ENCODE assay signal across 10 cellular contexts in the genomic region with DNA sequence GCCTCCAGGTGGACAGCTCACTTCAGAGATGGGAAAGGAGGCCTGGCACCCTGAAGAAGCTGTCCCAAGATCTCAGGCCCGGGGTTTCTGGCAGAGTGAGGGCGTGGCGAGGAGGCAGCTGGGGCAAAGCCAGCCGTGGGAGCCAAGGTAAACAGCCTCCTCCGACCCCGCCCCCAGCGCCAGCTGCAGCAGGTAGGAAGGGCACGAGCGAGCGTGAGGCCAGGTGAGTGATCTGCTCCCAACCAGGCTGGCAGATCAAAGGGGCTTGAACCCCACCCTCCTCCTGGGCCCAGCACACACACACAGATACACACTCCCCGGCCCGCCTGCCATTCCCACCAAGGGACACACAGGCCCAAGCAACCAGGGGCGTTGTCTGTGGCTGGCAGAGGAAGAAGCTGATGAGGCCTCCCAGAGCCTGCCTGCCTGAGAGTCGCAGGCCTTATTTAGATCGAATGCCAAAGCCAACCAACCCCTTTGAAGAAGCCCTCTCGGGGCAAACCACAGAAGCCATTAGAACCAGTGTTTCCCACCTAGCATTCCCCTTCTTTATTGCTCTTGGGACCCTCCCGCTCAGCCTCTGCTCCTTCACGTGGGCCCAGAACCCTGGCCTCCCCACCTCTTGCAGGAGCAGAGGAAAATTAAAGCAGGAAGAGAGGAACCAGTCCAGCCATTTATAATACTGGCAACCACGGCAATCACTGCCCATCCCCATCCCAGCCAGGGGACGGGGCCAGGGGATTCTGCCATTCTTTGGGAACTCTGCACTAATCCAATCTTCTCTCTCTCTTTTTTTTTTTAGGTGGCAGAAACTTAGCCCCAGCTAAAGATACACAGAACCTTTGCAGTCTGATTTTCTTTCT. TPM values are rescaled to one million over a fixed set of nuclear protein-coding genes. Genes with fewer than 3 reads are reported as not detected.
DNase-seq lines count a peak whose midpoint lies in the region; ATAC-seq and TF ChIP-seq lines count a peak whose summit lies in the region.
"Had no signal": no experiment of that assay in that cellular context is flagged by ENCODE, and none has a peak within 500 bp of the region (broad histone marks: within the 10 kb centered on the region; RNA-seq: fewer than 3 reads in every experiment).

No MANE protein-coding gene starts in this region.

- intact Hi-C loops in colonic mucosa (cut with DNase I) = loop anchor here (10.0 kb wide), 1 partner anchor 65 kb away; no protein-coding TSS in a partner anchor

- DNase-seq in DMS153 (lab: John Stamatoyannopoulos, UW) (peak; percentile 75), NCI-H345 treated with DMSO at 0.1 percent for 48 hours (lab: John Stamatoyannopoulos, UW; ENCODE audit: unreplicated experiment) (peak; percentile 42), colonic mucosa (peak; percentile 92), GDM1 (lab: John Stamatoyannopoulos, UW) (no peak)
- DNase-seq: NCI-H1694; stimulated activated CD4-positive, alpha-beta T cell treated with anti-CD3 and anti-CD28 coated beads, Interleukin-2, amount 100 ng/mL, for 48 hours had no signal

- no peaks in the 10 kb centered on the region for H3K36me3 ChIP-seq in colonic mucosa

- H3K4me1 Mint-ChIP-seq in nephron = peaks cover 59% of the 10 kb centered on the region

- TF ChIP-seq CTCF in colonic mucosa (IDR thresholded peaks at IDR 0.05) (no peak), nephron (IDR thresholded peaks at IDR 0.05; ENCODE audit: unreplicated experiment in 3 of 3) (no peak)

- peak overlapping the region; percentile 43 to 76 for H3K9ac ChIP-seq in colonic mucosa (ENCODE audit: low read depth in 2 of 2, low read length in 2 of 2)

- peaks cover 33% of the 10 kb centered on the region for H3K4me1 ChIP-seq in colonic mucosa

- no peak for ATAC-seq in GM19463 (IDR thresholded peaks at IDR 0.05; ENCODE audit: unreplicated experiment)
- no peak for ATAC-seq in GM19452 (IDR thresholded peaks at IDR 0.05; ENCODE audit: unreplicated experiment)
- ATAC-seq in HG03045 (IDR thresholded peaks at IDR 0.05; ENCODE audit: unreplicated experiment) = no peak

- H3K4me3 ChIP-seq in colonic mucosa = no peak overlapping the region

- H3K9me3 Mint-ChIP-seq in nephron = no peaks in the 10 kb centered on the region

- H3K9me3 ChIP-seq in colonic mucosa = no peaks in the 10 kb centered on the region

- no peaks in the 10 kb centered on the region for H3K36me3 Mint-ChIP-seq in nephron (ENCODE audit: low read depth)

- peak overlapping the region; percentile 88 to 94 (median 88) for H3K4me3 Mint-ChIP-seq in nephron

- peaks cover 54% of the 10 kb centered on the region for H3K27me3 ChIP-seq in colonic mucosa

- peaks cover 52% of the 10 kb centered on the region for H3K27me3 Mint-ChIP-seq in nephron (ENCODE audit: low read depth)

- peak overlapping the region; percentile 69 to 97 (median 93) for H3K27ac Mint-ChIP-seq in nephron

- peak overlapping the region; percentile 36 for H3K27ac ChIP-seq in colonic mucosa

RNA-seq across cellular contexts. Expression of gene PDGFB, which starts 5.0 kb away (rescaled TPM):
- 1 to 10 TPM; 1.9 to 5.6 TPM for total RNA-seq in colonic mucosa
